ENCODE assay signal across 7 cellular contexts in genomic region chr9:97985058-97985861, GRCh38. TPM values are rescaled to one million over a fixed set of nuclear protein-coding genes. Genes with fewer than 3 reads are reported as not detected.
DNase-seq lines count a peak whose midpoint lies in the region; ATAC-seq, FAIRE-seq and TF ChIP-seq lines count a peak whose summit lies in the region.

No MANE protein-coding gene starts in this region.

- H3K4me3 Mint-ChIP-seq in T-helper 1 cell treated with Interleukin-12 subunit alpha and Interleukin-12 subunit beta and Interleukin-4 antibody, amounts not matched to agents 30 μg/mL and 1 μg/mL, for 36 hours = peak overlapping the region; percentile 85

- peak overlapping the region; percentile 75 to 97 for H3K9ac ChIP-seq in colonic mucosa (ENCODE audit: low read depth in 2 of 2, low read length in 2 of 2)

- H3K27me3 ChIP-seq in colonic mucosa = no peaks in the 10 kb centered on the region

- H3K36me3 ChIP-seq in colonic mucosa = no peaks in the 10 kb centered on the region
- no peaks in the 10 kb centered on the region for H3K36me3 ChIP-seq in mucosa of descending colon (ENCODE audit: low read depth)

- H3K9me3 ChIP-seq in colonic mucosa (no peaks in the 10 kb centered on the region), mucosa of descending colon (no peaks in the 10 kb centered on the region)

- peak overlapping the region; percentile 89 for H3K27ac Mint-ChIP-seq in T-helper 1 cell treated with Interleukin-12 subunit alpha and Interleukin-12 subunit beta and Interleukin-4 antibody, amounts not matched to agents 30 μg/mL and 1 μg/mL, for 36 hours

- intact Hi-C loops in colonic mucosa (cut with DNase I) (no loop called here), mucosa of descending colon (cut with DNase I, micrococcal nuclease) (no loop called here)

- H3K27ac ChIP-seq in colonic mucosa = peak overlapping the region; percentile 97

- no peak for DNase-seq in GM18507 (ENCODE audit: extremely low spot score, insufficient read length, low read depth)
- peak; percentile 43 for DNase-seq in colonic mucosa
- DNase-seq in mucosa of descending colon = peak in 2 of 3 donors; percentile 45 to 69
- DNase-seq in superior temporal gyrus (ENCODE audit: extremely low spot score) = peak; percentile 37
- DNase-seq in NCI-H2107 treated with DMSO at 0.1 percent for 48 hours (lab: John Stamatoyannopoulos, UW; ENCODE audit: unreplicated experiment) = no peak

- H3K36me3 Mint-ChIP-seq in T-helper 1 cell treated with Interleukin-12 subunit alpha and Interleukin-12 subunit beta and Interleukin-4 antibody, amounts not matched to agents 30 μg/mL and 1 μg/mL, for 36 hours (ENCODE audit: low read depth) = peaks cover 2% of the 10 kb centered on the region

- H3K4me1 ChIP-seq in colonic mucosa (peaks cover 8% of the 10 kb centered on the region), mucosa of descending colon (ENCODE audit: low read depth) (peaks cover 39% of the 10 kb centered on the region)

- ATAC-seq in HG03095 (IDR thresholded peaks at IDR 0.05; ENCODE audit: unreplicated experiment) = peak; percentile 6
- peak; percentile 1 for ATAC-seq in mucosa of descending colon

- TF ChIP-seq CTCF in colonic mucosa (IDR thresholded peaks at IDR 0.05) (no peak), mucosa of descending colon (IDR thresholded peaks at IDR 0.05) (no peak)

- no peaks in the 10 kb centered on the region for H3K27me3 Mint-ChIP-seq in T-helper 1 cell treated with Interleukin-12 subunit alpha and Interleukin-12 subunit beta and Interleukin-4 antibody, amounts not matched to agents 30 μg/mL and 1 μg/mL, for 36 hours (ENCODE audit: low read depth)

- peak overlapping the region; percentile 82 for H3K4me3 ChIP-seq in colonic mucosa
- H3K4me3 ChIP-seq in mucosa of descending colon = peak overlapping the region; percentile 91

- peaks cover 43% of the 10 kb centered on the region for H3K4me1 Mint-ChIP-seq in T-helper 1 cell treated with Interleukin-12 subunit alpha and Interleukin-12 subunit beta and Interleukin-4 antibody, amounts not matched to agents 30 μg/mL and 1 μg/mL, for 36 hours (ENCODE audit: low read depth)

- peak; percentile 67 for FAIRE-seq in GM18507 (lab: Jason Lieb, UNC)

- H3K9me3 Mint-ChIP-seq in T-helper 1 cell treated with Interleukin-12 subunit alpha and Interleukin-12 subunit beta and Interleukin-4 antibody, amounts not matched to agents 30 μg/mL and 1 μg/mL, for 36 hours = no peaks in the 10 kb centered on the region

RNA-seq across cellular contexts. Expression of gene ANP32B, which starts 2.1 kb away (rescaled TPM):
- total RNA-seq in colonic mucosa = 100 to 1,000 TPM; 133 to 183 TPM
- total RNA-seq in mucosa of descending colon = 100 to 1,000 TPM; 121 to 129 (median 125) TPM

RNA-seq across cellular contexts. Expression of gene HEMGN, which starts 47.3 kb away (rescaled TPM):
- total RNA-seq in colonic mucosa (under 1 TPM in 1 of 2 donors, not detected in 1; 0.22 TPM), mucosa of descending colon (not detected)

Comparison
In these comparisons a context has a peak if more than half of its experiments do, and no peak if none do; other contexts are left out.
1. DNase-seq: peak in colonic mucosa (single experiment), mucosa of descending colon (2 of 3) and superior temporal gyrus (single experiment); none in GM18507 (single experiment) and NCI-H2107 treated with DMSO at 0.1 percent for 48 hours (single experiment).